ENCODE assay signal across 8 cellular contexts in genomic region chrX:74422576-74423288, GRCh38. TPM values are rescaled to one million over a fixed set of nuclear protein-coding genes. Genes with fewer than 3 reads are reported as not detected.
A peak's percentile ranks its signal among the peaks of the same experiment; 100 is the strongest.
DNase-seq lines count a peak whose midpoint lies in the region.

No MANE protein-coding gene starts in this region.

- peaks cover 0 to 27% (median 19%) of the 10 kb centered on the region in 10 experiments; a peak in 18 of 20 replicates for H3K4me1 ChIP-seq in BLaER1 treated with 17β-estradiol and CSF1 and Interleukin-3, amounts not matched to agents 10 nM and 100 nM
- peaks cover 15% of the 10 kb centered on the region for H3K4me1 ChIP-seq in HUES64 (ENCODE audit: insufficient read depth, low read length)

- H3K4me3 ChIP-seq in BLaER1 treated with 17β-estradiol and CSF1 and Interleukin-3, amounts not matched to agents 10 nM and 100 nM: peak overlapping the region; percentile 57 to 77 (median 68)
- peak overlapping the region; percentile 73 for H3K4me3 ChIP-seq in HUES64 (ENCODE audit: low read length)

- peaks cover 0 to 30% (median 10%) of the 10 kb centered on the region in 11 experiments; a peak in 15 of 22 replicates for H3K9me3 ChIP-seq in BLaER1 treated with 17β-estradiol and CSF1 and Interleukin-3, amounts not matched to agents 10 nM and 100 nM (replicated peaks in 1 of 11)
- no peaks in the 10 kb centered on the region for H3K9me3 ChIP-seq in HUES64 (ENCODE audit: insufficient read depth, low read depth, low read length)

- peak overlapping the region; percentile 77 to 90 (median 83) for H3K4me2 ChIP-seq in BLaER1 treated with 17β-estradiol and CSF1 and Interleukin-3, amounts not matched to agents 10 nM and 100 nM

- DNase-seq in astrocyte of the hippocampus (ENCODE audit: low read depth, low spot score): peak; percentile 75
- peak; percentile 71 for DNase-seq in hepatic stellate cell (ENCODE audit: low spot score)
- DNase-seq in posterior cingulate gyrus: peak; percentile 29 to 93 (median 53)
- DNase-seq in SHP77 treated with DMSO at 0.1 percent for 48 hours (lab: John Stamatoyannopoulos, UW): no peak
- no peak for DNase-seq in NOMO-1 treated with DMSO at 0.1 percent for 48 hours (lab: John Stamatoyannopoulos, UW; ENCODE audit: unreplicated experiment)
- DNase-seq in OCI-M2 (lab: John Stamatoyannopoulos, UW; ENCODE audit: unreplicated experiment): no peak

- peak overlapping the region in 6 of 11 experiments; percentile 14 to 51 (median 40); a peak in 9 of 22 replicates for H3K27ac ChIP-seq in BLaER1 treated with 17β-estradiol and CSF1 and Interleukin-3, amounts not matched to agents 10 nM and 100 nM
- peak overlapping the region; percentile 80; the same call in 1 of the 2 replicates for H3K27ac ChIP-seq in HUES64 (ENCODE audit: low read depth, low read length)

- H4K20me1 ChIP-seq in BLaER1 treated with 17β-estradiol and CSF1 and Interleukin-3, amounts not matched to agents 10 nM and 100 nM: no peaks in the 10 kb centered on the region

- peaks cover 17 to 45% (median 38%) of the 10 kb centered on the region in 11 experiments; a peak in 21 of 22 replicates for H3K27me3 ChIP-seq in BLaER1 treated with 17β-estradiol and CSF1 and Interleukin-3, amounts not matched to agents 10 nM and 100 nM
- no peaks in the 10 kb centered on the region; the same call in none of the 2 replicates for H3K27me3 ChIP-seq in HUES64 (ENCODE audit: insufficient read depth, low read length)

- H3K9ac ChIP-seq in BLaER1 treated with 17β-estradiol and CSF1 and Interleukin-3, amounts not matched to agents 10 nM and 100 nM: peak overlapping the region; percentile 4 to 87 (median 77); a peak in 19 of 22 replicates
- H3K9ac ChIP-seq in HUES64 (ENCODE audit: low read depth, low read length): peak overlapping the region; percentile 67; the same call in 1 of the 2 replicates

- no peaks in the 10 kb centered on the region for H3K36me3 ChIP-seq in BLaER1 treated with 17β-estradiol and CSF1 and Interleukin-3, amounts not matched to agents 10 nM and 100 nM
- no peaks in the 10 kb centered on the region for H3K36me3 ChIP-seq in HUES64 (ENCODE audit: insufficient read depth, low read length)

- WGBS in HUES64: 1% methylated on average over 44 of the region's 44 CpGs

- intact Hi-C loops in posterior cingulate gyrus (cut with DNase I): loop anchor here (10.0 kb wide), 1 partner anchor 112 kb away; no protein-coding TSS in a partner anchor

RNA-seq across cellular contexts. Expression of gene SLC16A2, which starts 1.4 kb away (rescaled TPM):
- 25.1 TPM for polyA plus RNA-seq in HUES64 (2013, experiment 1 of 2)
- 27.5 TPM for polyA plus RNA-seq in HUES64 (2013, experiment 2 of 2)

Comparison
In these comparisons a context has a peak if more than half of its experiments do, and no peak if none do; other contexts are left out.
1. DNase-seq: peak in astrocyte of the hippocampus (single experiment), hepatic stellate cell (single experiment) and posterior cingulate gyrus (10 of 10); none in SHP77 treated with DMSO at 0.1 percent for 48 hours (single experiment), NOMO-1 treated with DMSO at 0.1 percent for 48 hours (single experiment) and OCI-M2 (single experiment).